ENCODE assay signal across 1 cellular context in the genomic region with DNA sequence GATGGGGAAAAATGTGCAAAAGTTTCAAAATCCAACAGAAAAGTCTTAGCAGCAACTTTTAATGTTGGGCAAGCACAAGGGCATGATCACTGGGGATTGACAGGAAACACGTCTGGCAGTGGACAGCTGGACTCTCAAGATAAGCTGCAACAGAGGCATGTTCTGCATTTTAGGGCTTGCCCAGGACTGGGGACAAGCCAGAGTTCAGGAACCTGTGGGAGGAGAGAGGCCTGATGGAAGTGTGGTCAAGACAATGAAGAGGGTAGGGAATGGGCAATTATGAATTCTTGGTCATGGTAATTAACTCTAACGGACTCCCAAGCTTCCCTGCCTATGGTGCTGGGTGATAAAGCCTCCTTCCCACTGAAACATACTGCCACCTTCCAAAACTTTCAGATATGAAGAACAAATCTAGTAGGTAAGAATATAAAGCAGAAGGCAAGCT.
TF ChIP-seq lines count a peak whose summit lies in the region.

No MANE protein-coding gene starts in this region.

TF ChIP-seq in K562, 482 proteins besides CTCF, POLR2A, EP300 and RAD21 (continued from another document and continues in another):
- TF ChIP-seq, protein P1, sequence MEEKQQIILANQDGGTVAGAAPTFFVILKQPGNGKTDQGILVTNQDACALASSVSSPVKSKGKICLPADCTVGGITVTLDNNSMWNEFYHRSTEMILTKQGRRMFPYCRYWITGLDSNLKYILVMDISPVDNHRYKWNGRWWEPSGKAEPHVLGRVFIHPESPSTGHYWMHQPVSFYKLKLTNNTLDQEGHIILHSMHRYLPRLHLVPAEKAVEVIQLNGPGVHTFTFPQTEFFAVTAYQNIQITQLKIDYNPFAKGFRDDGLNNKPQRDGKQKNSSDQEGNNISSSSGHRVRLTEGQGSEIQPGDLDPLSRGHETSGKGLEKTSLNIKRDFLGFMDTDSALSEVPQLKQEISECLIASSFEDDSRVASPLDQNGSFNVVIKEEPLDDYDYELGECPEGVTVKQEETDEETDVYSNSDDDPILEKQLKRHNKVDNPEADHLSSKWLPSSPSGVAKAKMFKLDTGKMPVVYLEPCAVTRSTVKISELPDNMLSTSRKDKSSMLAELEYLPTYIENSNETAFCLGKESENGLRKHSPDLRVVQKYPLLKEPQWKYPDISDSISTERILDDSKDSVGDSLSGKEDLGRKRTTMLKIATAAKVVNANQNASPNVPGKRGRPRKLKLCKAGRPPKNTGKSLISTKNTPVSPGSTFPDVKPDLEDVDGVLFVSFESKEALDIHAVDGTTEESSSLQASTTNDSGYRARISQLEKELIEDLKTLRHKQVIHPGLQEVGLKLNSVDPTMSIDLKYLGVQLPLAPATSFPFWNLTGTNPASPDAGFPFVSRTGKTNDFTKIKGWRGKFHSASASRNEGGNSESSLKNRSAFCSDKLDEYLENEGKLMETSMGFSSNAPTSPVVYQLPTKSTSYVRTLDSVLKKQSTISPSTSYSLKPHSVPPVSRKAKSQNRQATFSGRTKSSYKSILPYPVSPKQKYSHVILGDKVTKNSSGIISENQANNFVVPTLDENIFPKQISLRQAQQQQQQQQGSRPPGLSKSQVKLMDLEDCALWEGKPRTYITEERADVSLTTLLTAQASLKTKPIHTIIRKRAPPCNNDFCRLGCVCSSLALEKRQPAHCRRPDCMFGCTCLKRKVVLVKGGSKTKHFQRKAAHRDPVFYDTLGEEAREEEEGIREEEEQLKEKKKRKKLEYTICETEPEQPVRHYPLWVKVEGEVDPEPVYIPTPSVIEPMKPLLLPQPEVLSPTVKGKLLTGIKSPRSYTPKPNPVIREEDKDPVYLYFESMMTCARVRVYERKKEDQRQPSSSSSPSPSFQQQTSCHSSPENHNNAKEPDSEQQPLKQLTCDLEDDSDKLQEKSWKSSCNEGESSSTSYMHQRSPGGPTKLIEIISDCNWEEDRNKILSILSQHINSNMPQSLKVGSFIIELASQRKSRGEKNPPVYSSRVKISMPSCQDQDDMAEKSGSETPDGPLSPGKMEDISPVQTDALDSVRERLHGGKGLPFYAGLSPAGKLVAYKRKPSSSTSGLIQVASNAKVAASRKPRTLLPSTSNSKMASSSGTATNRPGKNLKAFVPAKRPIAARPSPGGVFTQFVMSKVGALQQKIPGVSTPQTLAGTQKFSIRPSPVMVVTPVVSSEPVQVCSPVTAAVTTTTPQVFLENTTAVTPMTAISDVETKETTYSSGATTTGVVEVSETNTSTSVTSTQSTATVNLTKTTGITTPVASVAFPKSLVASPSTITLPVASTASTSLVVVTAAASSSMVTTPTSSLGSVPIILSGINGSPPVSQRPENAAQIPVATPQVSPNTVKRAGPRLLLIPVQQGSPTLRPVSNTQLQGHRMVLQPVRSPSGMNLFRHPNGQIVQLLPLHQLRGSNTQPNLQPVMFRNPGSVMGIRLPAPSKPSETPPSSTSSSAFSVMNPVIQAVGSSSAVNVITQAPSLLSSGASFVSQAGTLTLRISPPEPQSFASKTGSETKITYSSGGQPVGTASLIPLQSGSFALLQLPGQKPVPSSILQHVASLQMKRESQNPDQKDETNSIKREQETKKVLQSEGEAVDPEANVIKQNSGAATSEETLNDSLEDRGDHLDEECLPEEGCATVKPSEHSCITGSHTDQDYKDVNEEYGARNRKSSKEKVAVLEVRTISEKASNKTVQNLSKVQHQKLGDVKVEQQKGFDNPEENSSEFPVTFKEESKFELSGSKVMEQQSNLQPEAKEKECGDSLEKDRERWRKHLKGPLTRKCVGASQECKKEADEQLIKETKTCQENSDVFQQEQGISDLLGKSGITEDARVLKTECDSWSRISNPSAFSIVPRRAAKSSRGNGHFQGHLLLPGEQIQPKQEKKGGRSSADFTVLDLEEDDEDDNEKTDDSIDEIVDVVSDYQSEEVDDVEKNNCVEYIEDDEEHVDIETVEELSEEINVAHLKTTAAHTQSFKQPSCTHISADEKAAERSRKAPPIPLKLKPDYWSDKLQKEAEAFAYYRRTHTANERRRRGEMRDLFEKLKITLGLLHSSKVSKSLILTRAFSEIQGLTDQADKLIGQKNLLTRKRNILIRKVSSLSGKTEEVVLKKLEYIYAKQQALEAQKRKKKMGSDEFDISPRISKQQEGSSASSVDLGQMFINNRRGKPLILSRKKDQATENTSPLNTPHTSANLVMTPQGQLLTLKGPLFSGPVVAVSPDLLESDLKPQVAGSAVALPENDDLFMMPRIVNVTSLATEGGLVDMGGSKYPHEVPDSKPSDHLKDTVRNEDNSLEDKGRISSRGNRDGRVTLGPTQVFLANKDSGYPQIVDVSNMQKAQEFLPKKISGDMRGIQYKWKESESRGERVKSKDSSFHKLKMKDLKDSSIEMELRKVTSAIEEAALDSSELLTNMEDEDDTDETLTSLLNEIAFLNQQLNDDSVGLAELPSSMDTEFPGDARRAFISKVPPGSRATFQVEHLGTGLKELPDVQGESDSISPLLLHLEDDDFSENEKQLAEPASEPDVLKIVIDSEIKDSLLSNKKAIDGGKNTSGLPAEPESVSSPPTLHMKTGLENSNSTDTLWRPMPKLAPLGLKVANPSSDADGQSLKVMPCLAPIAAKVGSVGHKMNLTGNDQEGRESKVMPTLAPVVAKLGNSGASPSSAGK (IDR thresholded peaks at IDR 0.05), result no peak
- TF ChIP-seq NR4A1 (CRISPR knock-in tag; IDR thresholded peaks at IDR 0.05), result no peak
- peak; percentile 62 for TF ChIP-seq NR4A1 (tag; IDR thresholded peaks at IDR 0.05)
- TF ChIP-seq KAT2B (IDR thresholded peaks at IDR 0.05; ENCODE audit: low read depth, low read length), result no peak
- no peak for TF ChIP-seq SIN3B (IDR thresholded peaks at IDR 0.05; ENCODE audit: low read depth)
- TF ChIP-seq NCOA2 (IDR thresholded peaks at IDR 0.05; ENCODE audit: partially characterized antibody in 2 of 2), result peak in 1 of 2 experiments; percentile 59
- TF ChIP-seq ZNF717 (CRISPR knock-in tag; IDR thresholded peaks at IDR 0.05), result no peak
- peak; percentile 78; the same call in 1 of the 2 replicates for TF ChIP-seq TRIM28 (IDR thresholded peaks at IDR 0.05)
- TF ChIP-seq OTX1 (CRISPR knock-in tag; IDR thresholded peaks at IDR 0.05), result 0 out of 2 replicates have a peak, but pooled peaks have one; percentile 30
- TF ChIP-seq ZNF79 (CRISPR knock-in tag; IDR thresholded peaks at IDR 0.05; ENCODE audit: low read depth), result peak; percentile 51; the same call in 1 of the 2 replicates
- TF ChIP-seq ZNF12 (CRISPR knock-in tag; IDR thresholded peaks at IDR 0.05), result no peak
- no peak for TF ChIP-seq ZNF146 (CRISPR knock-in tag; IDR thresholded peaks at IDR 0.05; ENCODE audit: unreplicated experiment)
- TF ChIP-seq MXI1 (IDR thresholded peaks at IDR 0.05; ENCODE audit: low read depth, low read length), result peak; percentile 58; the same call in 1 of the 2 replicates
- TF ChIP-seq ZNF347 (CRISPR knock-in tag; IDR thresholded peaks at IDR 0.05; ENCODE audit: low read depth), result no peak
- peak in 1 of 2 experiments; percentile 91; a peak in 2 of 4 replicates for TF ChIP-seq HDAC1 (IDR thresholded peaks at IDR 0.05)
- TF ChIP-seq SNRNP70 (optimal IDR thresholded peaks at IDR 0.05; ENCODE audit: low read depth, low read length), result no peak
- TF ChIP-seq COPS2 (conservative IDR thresholded peaks at IDR 0.05), result no peak
- TF ChIP-seq, protein P2, sequence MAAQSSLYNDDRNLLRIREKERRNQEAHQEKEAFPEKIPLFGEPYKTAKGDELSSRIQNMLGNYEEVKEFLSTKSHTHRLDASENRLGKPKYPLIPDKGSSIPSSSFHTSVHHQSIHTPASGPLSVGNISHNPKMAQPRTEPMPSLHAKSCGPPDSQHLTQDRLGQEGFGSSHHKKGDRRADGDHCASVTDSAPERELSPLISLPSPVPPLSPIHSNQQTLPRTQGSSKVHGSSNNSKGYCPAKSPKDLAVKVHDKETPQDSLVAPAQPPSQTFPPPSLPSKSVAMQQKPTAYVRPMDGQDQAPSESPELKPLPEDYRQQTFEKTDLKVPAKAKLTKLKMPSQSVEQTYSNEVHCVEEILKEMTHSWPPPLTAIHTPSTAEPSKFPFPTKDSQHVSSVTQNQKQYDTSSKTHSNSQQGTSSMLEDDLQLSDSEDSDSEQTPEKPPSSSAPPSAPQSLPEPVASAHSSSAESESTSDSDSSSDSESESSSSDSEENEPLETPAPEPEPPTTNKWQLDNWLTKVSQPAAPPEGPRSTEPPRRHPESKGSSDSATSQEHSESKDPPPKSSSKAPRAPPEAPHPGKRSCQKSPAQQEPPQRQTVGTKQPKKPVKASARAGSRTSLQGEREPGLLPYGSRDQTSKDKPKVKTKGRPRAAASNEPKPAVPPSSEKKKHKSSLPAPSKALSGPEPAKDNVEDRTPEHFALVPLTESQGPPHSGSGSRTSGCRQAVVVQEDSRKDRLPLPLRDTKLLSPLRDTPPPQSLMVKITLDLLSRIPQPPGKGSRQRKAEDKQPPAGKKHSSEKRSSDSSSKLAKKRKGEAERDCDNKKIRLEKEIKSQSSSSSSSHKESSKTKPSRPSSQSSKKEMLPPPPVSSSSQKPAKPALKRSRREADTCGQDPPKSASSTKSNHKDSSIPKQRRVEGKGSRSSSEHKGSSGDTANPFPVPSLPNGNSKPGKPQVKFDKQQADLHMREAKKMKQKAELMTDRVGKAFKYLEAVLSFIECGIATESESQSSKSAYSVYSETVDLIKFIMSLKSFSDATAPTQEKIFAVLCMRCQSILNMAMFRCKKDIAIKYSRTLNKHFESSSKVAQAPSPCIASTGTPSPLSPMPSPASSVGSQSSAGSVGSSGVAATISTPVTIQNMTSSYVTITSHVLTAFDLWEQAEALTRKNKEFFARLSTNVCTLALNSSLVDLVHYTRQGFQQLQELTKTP (IDR thresholded peaks at IDR 0.05; ENCODE audit: low read depth in 1 of 2, partially characterized antibody in 2 of 2), result peak in 1 of 2 experiments; percentile 55
- TF ChIP-seq, protein P3, sequence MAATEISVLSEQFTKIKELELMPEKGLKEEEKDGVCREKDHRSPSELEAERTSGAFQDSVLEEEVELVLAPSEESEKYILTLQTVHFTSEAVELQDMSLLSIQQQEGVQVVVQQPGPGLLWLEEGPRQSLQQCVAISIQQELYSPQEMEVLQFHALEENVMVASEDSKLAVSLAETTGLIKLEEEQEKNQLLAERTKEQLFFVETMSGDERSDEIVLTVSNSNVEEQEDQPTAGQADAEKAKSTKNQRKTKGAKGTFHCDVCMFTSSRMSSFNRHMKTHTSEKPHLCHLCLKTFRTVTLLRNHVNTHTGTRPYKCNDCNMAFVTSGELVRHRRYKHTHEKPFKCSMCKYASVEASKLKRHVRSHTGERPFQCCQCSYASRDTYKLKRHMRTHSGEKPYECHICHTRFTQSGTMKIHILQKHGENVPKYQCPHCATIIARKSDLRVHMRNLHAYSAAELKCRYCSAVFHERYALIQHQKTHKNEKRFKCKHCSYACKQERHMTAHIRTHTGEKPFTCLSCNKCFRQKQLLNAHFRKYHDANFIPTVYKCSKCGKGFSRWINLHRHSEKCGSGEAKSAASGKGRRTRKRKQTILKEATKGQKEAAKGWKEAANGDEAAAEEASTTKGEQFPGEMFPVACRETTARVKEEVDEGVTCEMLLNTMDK (IDR thresholded peaks at IDR 0.05; ENCODE audit: borderline replicate concordance, insufficient read depth, low read depth, low read length, poor library complexity, severe bottlenecking), result no peak
- no peak for TF ChIP-seq CCAR2 (IDR thresholded peaks at IDR 0.05; ENCODE audit: low read depth, low read length)
- TF ChIP-seq, protein P4, sequence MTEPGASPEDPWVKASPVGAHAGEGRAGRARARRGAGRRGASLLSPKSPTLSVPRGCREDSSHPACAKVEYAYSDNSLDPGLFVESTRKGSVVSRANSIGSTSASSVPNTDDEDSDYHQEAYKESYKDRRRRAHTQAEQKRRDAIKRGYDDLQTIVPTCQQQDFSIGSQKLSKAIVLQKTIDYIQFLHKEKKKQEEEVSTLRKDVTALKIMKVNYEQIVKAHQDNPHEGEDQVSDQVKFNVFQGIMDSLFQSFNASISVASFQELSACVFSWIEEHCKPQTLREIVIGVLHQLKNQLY (CRISPR knock-in tag; conservative IDR thresholded peaks at IDR 0.05), result no peak
- peak; percentile 64; the same call in 1 of the 2 replicates for TF ChIP-seq MECOM (CRISPR knock-in tag; IDR thresholded peaks at IDR 0.05)
- TF ChIP-seq PHF21A (IDR thresholded peaks at IDR 0.05; ENCODE audit: borderline replicate concordance, low read depth), result no peak
- 0 out of 4 replicates have a peak, but pooled peaks of 1 of the 2 experiments have one; percentile 43 for TF ChIP-seq SIN3A (IDR thresholded peaks at IDR 0.05; ENCODE audit: borderline replicate concordance in 2 of 2, control insufficient read depth in 1 of 2, low read depth in 2 of 2, low read length in 2 of 2)
- TF ChIP-seq, protein P5, sequence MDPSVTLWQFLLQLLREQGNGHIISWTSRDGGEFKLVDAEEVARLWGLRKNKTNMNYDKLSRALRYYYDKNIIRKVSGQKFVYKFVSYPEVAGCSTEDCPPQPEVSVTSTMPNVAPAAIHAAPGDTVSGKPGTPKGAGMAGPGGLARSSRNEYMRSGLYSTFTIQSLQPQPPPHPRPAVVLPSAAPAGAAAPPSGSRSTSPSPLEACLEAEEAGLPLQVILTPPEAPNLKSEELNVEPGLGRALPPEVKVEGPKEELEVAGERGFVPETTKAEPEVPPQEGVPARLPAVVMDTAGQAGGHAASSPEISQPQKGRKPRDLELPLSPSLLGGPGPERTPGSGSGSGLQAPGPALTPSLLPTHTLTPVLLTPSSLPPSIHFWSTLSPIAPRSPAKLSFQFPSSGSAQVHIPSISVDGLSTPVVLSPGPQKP (CRISPR knock-in tag; IDR thresholded peaks at IDR 0.05), result no peak
- peak; percentile 82 for TF ChIP-seq FOXM1 (IDR thresholded peaks at IDR 0.05; ENCODE audit: low read depth)
- TF ChIP-seq FOXM1 (CRISPR knock-in tag; IDR thresholded peaks at IDR 0.05; ENCODE audit: low read depth), result no peak
- peak; percentile 38; the same call in 1 of the 2 replicates for TF ChIP-seq NR2C1 (IDR thresholded peaks at IDR 0.05)
- peak; percentile 63 for TF ChIP-seq NR2C1 (tag; IDR thresholded peaks at IDR 0.05)
- no peak for TF ChIP-seq MCM7 (IDR thresholded peaks at IDR 0.05)
- no peak for TF ChIP-seq ZFPM2 (CRISPR knock-in tag; IDR thresholded peaks at IDR 0.05)
- TF ChIP-seq GATAD2A (IDR thresholded peaks at IDR 0.05), result peak; percentile 93
- TF ChIP-seq, protein P6, sequence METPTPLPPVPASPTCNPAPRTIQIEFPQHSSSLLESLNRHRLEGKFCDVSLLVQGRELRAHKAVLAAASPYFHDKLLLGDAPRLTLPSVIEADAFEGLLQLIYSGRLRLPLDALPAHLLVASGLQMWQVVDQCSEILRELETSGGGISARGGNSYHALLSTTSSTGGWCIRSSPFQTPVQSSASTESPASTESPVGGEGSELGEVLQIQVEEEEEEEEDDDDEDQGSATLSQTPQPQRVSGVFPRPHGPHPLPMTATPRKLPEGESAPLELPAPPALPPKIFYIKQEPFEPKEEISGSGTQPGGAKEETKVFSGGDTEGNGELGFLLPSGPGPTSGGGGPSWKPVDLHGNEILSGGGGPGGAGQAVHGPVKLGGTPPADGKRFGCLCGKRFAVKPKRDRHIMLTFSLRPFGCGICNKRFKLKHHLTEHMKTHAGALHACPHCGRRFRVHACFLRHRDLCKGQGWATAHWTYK (CRISPR knock-in tag; IDR thresholded peaks at IDR 0.05), result no peak
- TF ChIP-seq NR3C1 (CRISPR knock-in tag; IDR thresholded peaks at IDR 0.05), result no peak
- TF ChIP-seq, protein P7, sequence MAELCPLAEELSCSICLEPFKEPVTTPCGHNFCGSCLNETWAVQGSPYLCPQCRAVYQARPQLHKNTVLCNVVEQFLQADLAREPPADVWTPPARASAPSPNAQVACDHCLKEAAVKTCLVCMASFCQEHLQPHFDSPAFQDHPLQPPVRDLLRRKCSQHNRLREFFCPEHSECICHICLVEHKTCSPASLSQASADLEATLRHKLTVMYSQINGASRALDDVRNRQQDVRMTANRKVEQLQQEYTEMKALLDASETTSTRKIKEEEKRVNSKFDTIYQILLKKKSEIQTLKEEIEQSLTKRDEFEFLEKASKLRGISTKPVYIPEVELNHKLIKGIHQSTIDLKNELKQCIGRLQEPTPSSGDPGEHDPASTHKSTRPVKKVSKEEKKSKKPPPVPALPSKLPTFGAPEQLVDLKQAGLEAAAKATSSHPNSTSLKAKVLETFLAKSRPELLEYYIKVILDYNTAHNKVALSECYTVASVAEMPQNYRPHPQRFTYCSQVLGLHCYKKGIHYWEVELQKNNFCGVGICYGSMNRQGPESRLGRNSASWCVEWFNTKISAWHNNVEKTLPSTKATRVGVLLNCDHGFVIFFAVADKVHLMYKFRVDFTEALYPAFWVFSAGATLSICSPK (IDR thresholded peaks at IDR 0.05; ENCODE audit: borderline replicate concordance), result no peak
- no peak for TF ChIP-seq ELF2 (CRISPR knock-in tag; IDR thresholded peaks at IDR 0.05)
